ENCODE assay signal across 30 cellular contexts in the genomic region with DNA sequence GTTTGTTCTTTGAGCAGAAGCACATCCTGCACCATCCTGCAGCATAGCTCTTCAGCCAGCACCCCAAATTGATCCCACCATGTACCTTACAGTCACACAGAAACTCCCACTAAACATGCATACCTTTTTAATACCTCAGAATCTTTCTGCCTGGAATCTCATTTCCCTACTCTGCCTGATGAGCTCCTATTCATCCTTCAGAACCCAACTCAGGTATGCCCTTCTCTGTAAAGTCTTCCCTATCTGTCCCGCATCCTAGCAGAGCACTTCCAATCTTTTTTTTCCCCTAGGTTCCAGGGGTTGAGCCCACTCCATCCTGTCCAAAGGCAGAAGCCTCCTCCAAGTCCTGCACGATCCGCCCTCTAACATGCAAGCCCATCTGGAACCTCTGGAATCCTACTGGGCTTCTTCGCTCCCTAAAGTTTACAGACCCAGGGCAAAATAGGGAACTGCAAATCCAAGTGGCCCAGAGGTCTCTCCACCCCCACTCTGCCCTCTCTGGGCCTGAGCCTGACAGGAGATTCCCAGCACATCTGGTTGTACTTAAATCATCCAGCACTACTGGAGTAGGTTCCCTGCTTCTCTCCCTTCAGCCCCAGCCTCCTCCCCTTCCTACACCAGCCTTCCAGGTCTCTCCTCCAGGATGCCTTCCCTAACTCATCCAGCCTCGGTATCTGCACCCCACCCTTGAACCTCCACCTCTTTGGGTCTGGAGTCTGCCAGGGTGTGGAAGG. TPM values are rescaled to one million over a fixed set of nuclear protein-coding genes. Genes with fewer than 3 reads are reported as not detected.
A peak's percentile ranks its signal among the peaks of the same experiment; 100 is the strongest.
DNase-seq lines count a peak whose midpoint lies in the region; ATAC-seq and TF ChIP-seq lines count a peak whose summit lies in the region.
"Had no signal": no experiment of that assay in that cellular context is flagged by ENCODE, and none has a peak within 500 bp of the region (broad histone marks: within the 10 kb centered on the region; RNA-seq: fewer than 3 reads in every experiment).

No MANE protein-coding gene starts in this region.

- H3K9me1 ChIP-seq in IMR-90 (ENCODE audit: insufficient read depth, low read length): no peaks in the 10 kb centered on the region

- H3K79me1 ChIP-seq in IMR-90 (ENCODE audit: low read depth in 1 of 2, low read length in 2 of 2) (no peaks in the 10 kb centered on the region), neuronal stem cell (ENCODE audit: low read depth, low read length) (no peaks in the 10 kb centered on the region)

- no peak overlapping the region for H3K4me2 ChIP-seq in IMR-90 (ENCODE audit: low read depth, low read length)
- no peak overlapping the region for H3K4me2 ChIP-seq in neuronal stem cell (ENCODE audit: insufficient read depth, low read length, poor library complexity, severe bottlenecking)

- H4K91ac ChIP-seq in IMR-90 (ENCODE audit: insufficient read depth, low read depth, low read length) (no peak overlapping the region), neuronal stem cell (ENCODE audit: low read depth, low read length, poor library complexity) (no peak overlapping the region)

- H3K9me3 ChIP-seq in IMR-90 (ENCODE audit: control insufficient read depth, insufficient read depth, low read length) (no peaks in the 10 kb centered on the region), neuronal stem cell (replicated peaks in 1 of 2; ENCODE audit: control insufficient read depth in 2 of 2, insufficient read depth in 1 of 2, low read depth in 1 of 2, low read length in 2 of 2) (no peaks in the 10 kb centered on the region), body of pancreas (no peaks in the 10 kb centered on the region)
- H3K9me3 ChIP-seq: HAP-1, sigmoid colon, stomach had no signal

- H3K14ac ChIP-seq in IMR-90 (replicated peaks; ENCODE audit: low read depth, low read length) (no peak overlapping the region), neuronal stem cell (ENCODE audit: low read length) (no peak overlapping the region)

- H3K27ac ChIP-seq in IMR-90 (ENCODE audit: insufficient read depth, low read length) (no peak overlapping the region), neuronal stem cell (replicated peaks; ENCODE audit: low read length) (no peak overlapping the region), body of pancreas (no peak overlapping the region)
- H3K27ac ChIP-seq: stomach, VCaP had no signal

- TF ChIP-seq POLR2A in IMR-90 (IDR thresholded peaks at IDR 0.05; ENCODE audit: low read depth, low read length) (no peak), body of pancreas (IDR thresholded peaks at IDR 0.05) (no peak)

- H2BK12ac ChIP-seq in neuronal stem cell (ENCODE audit: low read length): no peak overlapping the region

- H2AK5ac ChIP-seq in IMR-90 (ENCODE audit: low read depth, low read length): peak overlapping the region; percentile 6; the same call in 1 of the 2 replicates
- peak overlapping the region; percentile 9 for H2AK5ac ChIP-seq in neuronal stem cell (ENCODE audit: low read depth, low read length)

- no peak overlapping the region for H3K56ac ChIP-seq in IMR-90 (ENCODE audit: extremely low read depth, insufficient read depth, low read length)

- H4K8ac ChIP-seq in IMR-90 (ENCODE audit: low read depth in 2 of 2, low read length in 2 of 2): no peak overlapping the region
- H4K8ac ChIP-seq in neuronal stem cell (ENCODE audit: low read depth, low read length): no peak overlapping the region

- H3K4me3 ChIP-seq in IMR-90 (ENCODE audit: insufficient read depth, low read depth, low read length): no peak overlapping the region
- peak overlapping the region in 1 of 2 donors; percentile 3 for H3K4me3 ChIP-seq in neuronal stem cell (ENCODE audit: low read length in 2 of 2)
- H3K4me3 ChIP-seq in body of pancreas: no peak overlapping the region
- H3K4me3 ChIP-seq: HAP-1, sigmoid colon, stomach had no signal

- BruUV-seq in IMR-90 (replicated peaks; lab: Mats Ljungman, UMichigan): no TSS peak

- TF ChIP-seq RAD21 in IMR-90 (IDR thresholded peaks at IDR 0.05; ENCODE audit: low read length): no peak

- no peaks in the 10 kb centered on the region; the same call in 1 of the 2 replicates for H3K4me1 ChIP-seq in IMR-90 (ENCODE audit: control insufficient read depth, insufficient read depth, low read length)
- H3K4me1 ChIP-seq in neuronal stem cell (ENCODE audit: control insufficient read depth in 2 of 2, insufficient read depth in 1 of 2, low read depth in 1 of 2, low read length in 2 of 2): peaks cover 17 to 24% of the 10 kb centered on the region in 2 donors
- peaks cover 16% of the 10 kb centered on the region for H3K4me1 ChIP-seq in body of pancreas

- 90% methylated on average over 2 of the region's 5 CpGs; no CpG with 5 or more reads in 1 of the 2 experiments for WGBS in IMR-90 (ENCODE audit: extremely low coverage in 2 of 2, insufficient read length in 1 of 2), 2 experiments
- WGBS in neuronal stem cell (ENCODE audit: extremely low coverage in 2 of 2, insufficient read length in 2 of 2, insufficient replicate concordance in 1 of 2), 2 donors: no CpG with 5 or more reads among the region's 5 CpGs
- 82 to 96% methylated on average over 5 of the region's 5 CpGs for WGBS in body of pancreas, 2 donors

- H3K9ac ChIP-seq in IMR-90 (ENCODE audit: low read depth, low read length) (no peak overlapping the region), neuronal stem cell (ENCODE audit: low read depth, low read length, poor library complexity) (no peak overlapping the region)

- no peak overlapping the region for H4K5ac ChIP-seq in IMR-90 (ENCODE audit: low read depth, low read length)

- H3K36me3 ChIP-seq in IMR-90 (ENCODE audit: control insufficient read depth, insufficient read depth, low read length) (no peaks in the 10 kb centered on the region), neuronal stem cell (replicated peaks in 1 of 2; ENCODE audit: control insufficient read depth in 2 of 2, insufficient read depth in 2 of 2, low read length in 2 of 2) (peaks cover 2 to 15% of the 10 kb centered on the region in 2 donors), body of pancreas (replicated peaks in 1 of 2; ENCODE audit: insufficient read depth in 1 of 2, low read depth in 2 of 2) (no peaks in the 10 kb centered on the region)
- H3K36me3 ChIP-seq: HAP-1, sigmoid colon, stomach had no signal

- intact Hi-C loops in IMR-90 (cut with micrococcal nuclease) (no loop called here), body of pancreas (cut with DNase I) (no loop called here)

- H3K27me3 ChIP-seq in IMR-90 (ENCODE audit: control insufficient read depth, insufficient read depth, low read length): peaks cover 26% of the 10 kb centered on the region
- H3K27me3 ChIP-seq in neuronal stem cell (ENCODE audit: control insufficient read depth in 3 of 3, insufficient read depth in 3 of 3, low read depth in 1 of 3, low read length in 3 of 3): no peaks in the 10 kb centered on the region
- peaks cover 0 to 8% of the 10 kb centered on the region in 2 donors for H3K27me3 ChIP-seq in body of pancreas

- H3K18ac ChIP-seq in IMR-90 (ENCODE audit: low read depth, low read length): no peak overlapping the region
- H3K18ac ChIP-seq in neuronal stem cell (ENCODE audit: low read length): peak overlapping the region; percentile 23

- dilution Hi-C loops in IMR-90 (cut with HindIII; ENCODE audit: low sequenced_read_pairs, unreplicated experiment): loop anchor here (25.0 kb wide), 1 partner anchor 110 kb away; a partner anchor contains a TSS

- H2BK15ac ChIP-seq in IMR-90 (ENCODE audit: low read depth, low read length) (no peak overlapping the region), neuronal stem cell (ENCODE audit: low read length) (no peak overlapping the region)

- H2AFZ ChIP-seq in IMR-90 (replicated peaks; ENCODE audit: low read length, poor library complexity) (peak overlapping the region; percentile 21), neuronal stem cell (ENCODE audit: low read length) (no peak overlapping the region)

- in situ Hi-C loops in IMR-90 (cut with MboI; ENCODE audit: low sequenced_read_pairs): no loop called here

- H3K4ac ChIP-seq in IMR-90 (ENCODE audit: low read depth, low read length): no peak overlapping the region
- H3K4ac ChIP-seq in neuronal stem cell (ENCODE audit: low read length): no peak overlapping the region

- H2BK5ac ChIP-seq in IMR-90 (ENCODE audit: low read depth, low read length, poor library complexity, severe bottlenecking) (no peak overlapping the region), neuronal stem cell (ENCODE audit: low read length) (no peak overlapping the region)

- DNase-seq in ELF-1 (ENCODE audit: low read depth, low spot score) (peak; percentile 67), IMR-90 (no peak), fibroblast of gingiva (ENCODE audit: low read depth) (peak; percentile 26), neuronal stem cell (ENCODE audit: low spot score) (no peak), NCI-H226 (no peak), HuH-7 (ENCODE audit: low spot score) (no peak), NCI-H510A (lab: John Stamatoyannopoulos, UW) (no peak), body of pancreas (no peak)
- DNase-seq: activated CD4-positive, alpha-beta T cell treated with anti-CD3 and anti-CD28 coated beads for 48 hours; activated CD8-positive, alpha-beta memory T cell treated with anti-CD3 and anti-CD28 coated beads, Interleukin-2, amount 10 ng/mL, durations not matched to agents 7 days and 5 days; activated naive CD4-positive, alpha-beta T cell treated with anti-CD3 and anti-CD28 coated beads, Interleukin-2, amount 10 ng/mL, durations not matched to agents 7 days and 5 days; activated T-cell treated with anti-CD3 and anti-CD28 coated beads, Interleukin-2, amount 50 U/mL, for 72 hours; caudate nucleus; dermis blood vessel endothelial cell; DMS79; foreskin melanocyte; natural killer cell; NCI-H1105 treated with DMSO at 0.1 percent for 48 hours; NCI-H2029; NCI-H2227 treated with DMSO at 0.1 percent for 48 hours; NCI-H82; posterior cingulate gyrus; sigmoid colon; stomach; trophoblast cell had no signal

- CTCF ChIA-PET in IMR-90 (lab: Yijun Ruan, JAX): no interaction called here

- ATAC-seq in IMR-90 (ENCODE audit: low read depth) (no peak), body of pancreas (no peak)
- ATAC-seq: activated CD8-positive, alpha-beta memory T cell treated with anti-CD3 and anti-CD28 coated beads, Interleukin-2, amount 10 ng/mL, durations not matched to agents 7 days and 5 days; activated T-cell treated with anti-CD3 and anti-CD28 coated beads, Interleukin-2, amount 50 U/mL, for 72 hours; natural killer cell had no signal

- H2AK9ac ChIP-seq in IMR-90 (replicated peaks; ENCODE audit: low read depth, low read length, poor library complexity): peak overlapping the region; percentile 42

- POLR2A ChIA-PET in IMR-90 (lab: Charles Lee; ENCODE audit: unreplicated experiment): no interaction called here

- H4K20me1 ChIP-seq in IMR-90 (ENCODE audit: insufficient read depth, low read length): no peaks in the 10 kb centered on the region

- H2BK20ac ChIP-seq in IMR-90 (ENCODE audit: low read depth, low read length): no peak overlapping the region

- TF ChIP-seq CTCF in IMR-90 (conservative IDR thresholded peaks at IDR 0.05; ENCODE audit: low read depth, low read length) (no peak), body of pancreas (IDR thresholded peaks at IDR 0.05) (no peak)

- H2BK120ac ChIP-seq in IMR-90 (ENCODE audit: low read depth, low read length) (no peak overlapping the region), neuronal stem cell (ENCODE audit: low read depth, low read length) (no peak overlapping the region)

- H3K23ac ChIP-seq in IMR-90 (ENCODE audit: low read depth, low read length) (no peak overlapping the region), neuronal stem cell (ENCODE audit: low read depth, low read length, poor library complexity) (no peak overlapping the region)

RNA-seq across cellular contexts. Expression of a gene that starts 4.1 kb away (rescaled TPM):
- total RNA-seq in IMR-90 (2012; rRNA removed) (under 0.01 TPM in 2 replicates), body of pancreas (under 1 TPM; 0.33 to 0.52 TPM)
- 0.09 and 0.12 TPM in 2 replicates for polyA plus RNA-seq in IMR-90 (2012; rRNA removed)
- 0.02 and 0.04 TPM in 2 replicates for polyA plus RNA-seq in IMR-90 (2012; cell fraction: cytosol; rRNA removed)
- 0.61 and 0.62 TPM in 2 replicates for polyA plus RNA-seq in IMR-90 (2012; cell fraction: nucleus; rRNA removed; ENCODE audit: low replicate concordance)
- 28.1 TPM for polyA plus RNA-seq in neuronal stem cell (2013, experiment 1 of 2)
- 28.7 TPM for polyA plus RNA-seq in neuronal stem cell (2013, experiment 2 of 2)

RNA-seq across cellular contexts. Expression of a gene that starts 35.3 kb away (rescaled TPM):
- total RNA-seq in IMR-90 (2012; rRNA removed): under 0.01 TPM in 1 of 2 replicates, not detected in the other
- 0.03 TPM in 1 of 2 replicates, not detected in the other for polyA plus RNA-seq in IMR-90 (2012; rRNA removed)
- polyA plus RNA-seq in IMR-90 (2012; cell fraction: cytosol; rRNA removed): 0.02 TPM in 1 of 2 replicates, not detected in the other
- 0.42 and 0.57 TPM in 2 replicates for polyA plus RNA-seq in IMR-90 (2012; cell fraction: nucleus; rRNA removed; ENCODE audit: low replicate concordance)
- 0.29 TPM for polyA plus RNA-seq in neuronal stem cell (2013, experiment 1 of 2)
- polyA plus RNA-seq in neuronal stem cell (2013, experiment 2 of 2): 0.32 TPM
- total RNA-seq in body of pancreas: not detected
- total RNA-seq: activated CD8-positive, alpha-beta memory T cell treated with anti-CD3 and anti-CD28 coated beads, Interleukin-2, amount 10 ng/mL, durations not matched to agents 7 days and 5 days; activated T-cell treated with anti-CD3 and anti-CD28 coated beads, Interleukin-2, amount 50 U/mL, for 72 hours; dermis blood vessel endothelial cell; lower leg skin; M059J; natural killer cell; sigmoid colon; stomach; T-helper 2 cell treated with Interferon-gamma antibody and Interleukin-4, amounts not matched to agents 100 ng/mL and 5 ng/mL, for 36 hours had no signal
- polyA plus RNA-seq: stomach had no signal

RNA-seq across cellular contexts. Expression of a gene that starts 54.7 kb away (rescaled TPM):
- total RNA-seq in IMR-90 (2012; rRNA removed): 5.8 and 7.5 TPM in 2 replicates
- polyA plus RNA-seq in IMR-90 (2012; rRNA removed): 6.4 and 8.0 TPM in 2 replicates
- 4.5 and 11.0 TPM in 2 replicates for polyA plus RNA-seq in IMR-90 (2012; cell fraction: cytosol; rRNA removed)
- 17.2 and 26.4 TPM in 2 replicates for polyA plus RNA-seq in IMR-90 (2012; cell fraction: nucleus; rRNA removed; ENCODE audit: low replicate concordance)
- polyA plus RNA-seq in neuronal stem cell (2013, experiment 1 of 2): 0.21 TPM
- 0.24 TPM for polyA plus RNA-seq in neuronal stem cell (2013, experiment 2 of 2)
- 10 to 100 TPM; 37.1 to 93.9 TPM for total RNA-seq in body of pancreas
- total RNA-seq: activated CD8-positive, alpha-beta memory T cell treated with anti-CD3 and anti-CD28 coated beads, Interleukin-2, amount 10 ng/mL, durations not matched to agents 7 days and 5 days; activated T-cell treated with anti-CD3 and anti-CD28 coated beads, Interleukin-2, amount 50 U/mL, for 72 hours; T-helper 2 cell treated with Interferon-gamma antibody and Interleukin-4, amounts not matched to agents 100 ng/mL and 5 ng/mL, for 36 hours had no signal

Comparison
In these comparisons a context has a peak if more than half of its experiments do, and no peak if none do; other contexts are left out.
1. DNase-seq: peak in ELF-1 (single experiment) and fibroblast of gingiva (single experiment); none in IMR-90 (single experiment), neuronal stem cell (single experiment), NCI-H226 (single experiment), HuH-7 (single experiment), NCI-H510A (single experiment) and body of pancreas (0 of 4).